ENCODE assay signal across 1 cellular context in genomic region chr1:62457955-62458354, GRCh38.
TF ChIP-seq lines count a peak whose summit lies in the region.

No MANE protein-coding gene starts in this region.

TF ChIP-seq in H1, 55 proteins besides CTCF, POLR2A, EP300 and RAD21 (continued from another document):
- TF ChIP-seq RNF2 (IDR thresholded peaks at IDR 0.05; ENCODE audit: borderline replicate concordance, low read depth, low read length, missing control alignments, poor library complexity, severe bottlenecking) (no peak), NANOG (IDR thresholded peaks at IDR 0.05; ENCODE audit: insufficient read depth, low read depth, low read length, poor library complexity, severe bottlenecking) (no peak), SP2 (IDR thresholded peaks at IDR 0.05; ENCODE audit: low read length) (no peak), E2F6 (IDR thresholded peaks at IDR 0.05) (no peak)
